ENCODE assay signal across 24 cellular contexts in the genomic region with DNA sequence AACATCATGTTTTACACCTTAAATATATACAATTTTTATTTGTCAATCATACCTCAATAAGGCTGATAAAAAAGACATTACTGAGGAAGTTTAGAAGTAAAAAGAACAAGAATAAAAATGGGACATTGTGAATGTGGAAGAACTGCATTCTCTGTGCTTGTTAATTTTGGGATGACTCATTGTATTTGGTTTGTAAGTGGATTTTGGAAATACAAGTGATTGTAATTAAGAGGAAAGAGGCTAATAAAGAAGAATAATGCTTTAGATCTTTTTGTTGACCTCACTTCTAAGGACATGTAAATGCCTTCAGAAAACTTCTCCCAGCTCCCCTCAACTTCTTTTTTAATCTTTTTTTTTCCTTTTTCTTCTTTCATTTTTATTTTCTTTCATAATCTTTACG.
"Had no signal": no experiment of that assay in that cellular context is flagged by ENCODE, and none has a peak within 500 bp of the region (broad histone marks: within the 10 kb centered on the region; RNA-seq: fewer than 3 reads in every experiment).

No MANE protein-coding gene starts in this region.

- H3K4me1 Mint-ChIP-seq: activated naive CD8-positive, alpha-beta T cell treated with anti-CD3 and anti-CD28 coated beads, Interleukin-2, amount 10 ng/mL, durations not matched to agents 7 days and 5 days; immature natural killer cell; naive thymus-derived CD4-positive, alpha-beta T cell had no signal

- H3K36me3 ChIP-seq: lower lobe of right lung, ovary, right atrium auricular region, spleen, upper lobe of right lung had no signal

- H3K4me3 ChIP-seq: lower lobe of right lung, ovary, psoas muscle, right atrium auricular region, spleen, upper lobe of right lung had no signal

- H3K27me3 Mint-ChIP-seq: activated CD4-positive, alpha-beta memory T cell treated with anti-CD3 and anti-CD28 coated beads for 36 hours; activated naive CD8-positive, alpha-beta T cell treated with anti-CD3 and anti-CD28 coated beads, Interleukin-2, amount 10 ng/mL, durations not matched to agents 7 days and 5 days; naive thymus-derived CD4-positive, alpha-beta T cell had no signal

- H3K4me3 Mint-ChIP-seq: activated CD4-positive, alpha-beta memory T cell treated with anti-CD3 and anti-CD28 coated beads for 36 hours; activated naive CD4-positive, alpha-beta T cell treated with anti-CD3 and anti-CD28 coated beads for 36 hours; activated naive CD8-positive, alpha-beta T cell treated with anti-CD3 and anti-CD28 coated beads, Interleukin-2, amount 10 ng/mL, durations not matched to agents 7 days and 5 days; activated T-cell treated with anti-CD3 and anti-CD28 coated beads, Interleukin-2, amount 50 U/mL, for 72 hours; endodermal cell; immature natural killer cell; naive thymus-derived CD4-positive, alpha-beta T cell; T-helper 1 cell treated with Interleukin-12 subunit alpha and Interleukin-12 subunit beta and Interleukin-4 antibody, amounts not matched to agents 30 μg/mL and 1 μg/mL, for 36 hours had no signal

- H3K36me3 Mint-ChIP-seq: activated CD4-positive, alpha-beta memory T cell treated with anti-CD3 and anti-CD28 coated beads for 36 hours; activated naive CD8-positive, alpha-beta T cell treated with anti-CD3 and anti-CD28 coated beads, Interleukin-2, amount 10 ng/mL, durations not matched to agents 7 days and 5 days; naive thymus-derived CD4-positive, alpha-beta T cell had no signal

- H3K27ac ChIP-seq: epithelial cell of prostate, lower lobe of right lung, ovary, psoas muscle, right atrium auricular region, spleen, upper lobe of right lung had no signal

- H3K9me3 ChIP-seq: lower lobe of right lung, ovary, psoas muscle, right atrium auricular region, spleen, upper lobe of right lung had no signal

- ATAC-seq: activated T-cell treated with anti-CD3 and anti-CD28 coated beads, Interleukin-2, amount 50 U/mL, for 72 hours; left lobe of liver; lower lobe of right lung; naive thymus-derived CD4-positive, alpha-beta T cell; psoas muscle; stimulated activated naive CD8-positive, alpha-beta T cell treated with anti-CD3 and anti-CD28 coated beads, Interleukin-15, Interleukin-2, amounts not matched to agents 100 U/mL and 50 U/mL, for 24 hours; upper lobe of right lung had no signal

- H3K9me3 Mint-ChIP-seq: activated naive CD8-positive, alpha-beta T cell treated with anti-CD3 and anti-CD28 coated beads, Interleukin-2, amount 10 ng/mL, durations not matched to agents 7 days and 5 days; endodermal cell; T-helper 1 cell treated with Interleukin-12 subunit alpha and Interleukin-12 subunit beta and Interleukin-4 antibody, amounts not matched to agents 30 μg/mL and 1 μg/mL, for 36 hours had no signal

- H3K27ac Mint-ChIP-seq: activated CD4-positive, alpha-beta memory T cell treated with anti-CD3 and anti-CD28 coated beads for 36 hours; activated naive CD4-positive, alpha-beta T cell treated with anti-CD3 and anti-CD28 coated beads for 36 hours; activated naive CD8-positive, alpha-beta T cell treated with anti-CD3 and anti-CD28 coated beads, Interleukin-2, amount 10 ng/mL, durations not matched to agents 7 days and 5 days; activated T-cell treated with anti-CD3 and anti-CD28 coated beads, Interleukin-2, amount 50 U/mL, for 72 hours; endodermal cell; immature natural killer cell; naive thymus-derived CD4-positive, alpha-beta T cell; T-helper 1 cell treated with Interleukin-12 subunit alpha and Interleukin-12 subunit beta and Interleukin-4 antibody, amounts not matched to agents 30 μg/mL and 1 μg/mL, for 36 hours had no signal

- H3K4me1 ChIP-seq: lower lobe of right lung, psoas muscle, right atrium auricular region, spleen, upper lobe of right lung had no signal

- DNase-seq: activated CD4-positive, alpha-beta memory T cell treated with anti-CD3 and anti-CD28 coated beads for 36 hours; activated CD4-positive, alpha-beta T cell treated with anti-CD3 and anti-CD28 coated beads for 48 hours; activated effector memory CD4-positive, alpha-beta T cell treated with Interleukin-2 at 50 U/mL for 16 hours; activated naive CD4-positive, alpha-beta T cell treated with anti-CD3 and anti-CD28 coated beads for 36 hours; activated naive CD8-positive, alpha-beta T cell treated with anti-CD3 and anti-CD28 coated beads, Interleukin-2, amount 10 ng/mL, durations not matched to agents 7 days and 5 days; activated T-cell treated with anti-CD3 and anti-CD28 coated beads, Interleukin-2, amount 50 U/mL, for 72 hours; amniotic stem cell; cerebellar nuclear complex; cortex of kidney; endodermal cell; immature natural killer cell; lower lobe of right lung; naive thymus-derived CD4-positive, alpha-beta T cell; ovary; psoas muscle; spleen; stimulated activated CD4-positive, alpha-beta T cell treated with anti-CD3 and anti-CD28 coated beads, Interleukin-4, amount 100 ng/mL, for 24 hours; stimulated activated naive CD8-positive, alpha-beta T cell treated with anti-CD3 and anti-CD28 coated beads, Interleukin-15, Interleukin-2, amounts not matched to agents 100 U/mL and 50 U/mL, for 24 hours; T1000; upper lobe of right lung had no signal

- H3K27me3 ChIP-seq: ovary, right atrium auricular region, spleen, upper lobe of right lung had no signal
